In genomic region chr2:212360068-212360460, GRCh38 we compare ENCODE assay signal across 25 cellular contexts.
DNase-seq lines count a peak whose midpoint lies in the region; ATAC-seq and TF ChIP-seq lines count a peak whose summit lies in the region.
"Had no signal": no experiment of that assay in that cellular context is flagged by ENCODE, and none has a peak within 500 bp of the region (broad histone marks: within the 10 kb centered on the region; RNA-seq: fewer than 3 reads in every experiment).

No MANE protein-coding gene starts in this region.

- no peak for ATAC-seq in right cardiac atrium
- no peak for ATAC-seq in GM18907 (IDR thresholded peaks at IDR 0.05; ENCODE audit: unreplicated experiment)
- ATAC-seq in gastroesophageal sphincter, result no peak
- ATAC-seq: activated CD4-positive, alpha-beta T cell treated with anti-CD3 and anti-CD28 coated beads for 36 hours; activated T-cell treated with anti-CD3 and anti-CD28 coated beads, Interleukin-2, amount 50 U/mL, for 4 hours; Panc1 had no signal

- peak in 1 of 2 donors; percentile 32 for DNase-seq in cardiac muscle cell (ENCODE audit: low read depth in 1 of 2, low spot score in 1 of 2)
- no peak for DNase-seq in right cardiac atrium
- DNase-seq in ascending aorta (ENCODE audit: low spot score in 2 of 2), result no peak
- peak; percentile 50 for DNase-seq in midbrain (lab: John Stamatoyannopoulos, UW)
- no peak for DNase-seq in epidermal melanocyte (ENCODE audit: insufficient read length, low spot score)
- DNase-seq in SKM-1 (lab: John Stamatoyannopoulos, UW; ENCODE audit: unreplicated experiment), result no peak
- DNase-seq: activated CD4-positive, alpha-beta T cell treated with anti-CD3 and anti-CD28 coated beads for 36 hours; activated naive CD4-positive, alpha-beta T cell; activated T-cell treated with anti-CD3 and anti-CD28 coated beads, Interleukin-2, amount 50 U/mL, for 4 hours; CD8-positive, alpha-beta memory T cell; cortex of kidney; DMS79; GF-D8; GOT3; kidney glomerular epithelial cell; NCI-H2081; NCI-H345; stimulated activated CD4-positive, alpha-beta T cell treated with anti-CD3 and anti-CD28 coated beads, Interleukin-4, amount 100 ng/mL, for 4 hours; stimulated activated naive CD4-positive, alpha-beta T cell treated with Interleukin-2 at 50 U/mL for 16 hours had no signal

- no peak for TF ChIP-seq POLR2A in gastroesophageal sphincter (IDR thresholded peaks at IDR 0.05)

- no peak for TF ChIP-seq EP300 in gastroesophageal sphincter (IDR thresholded peaks at IDR 0.05)

- H3K9me3 ChIP-seq in cardiac muscle cell (ENCODE audit: low read depth), result no peaks in the 10 kb centered on the region
- no peaks in the 10 kb centered on the region for H3K9me3 ChIP-seq in right cardiac atrium (ENCODE audit: control insufficient read depth, low read length)
- no peaks in the 10 kb centered on the region for H3K9me3 ChIP-seq in ascending aorta
- no peaks in the 10 kb centered on the region for H3K9me3 ChIP-seq in gastroesophageal sphincter
- H3K9me3 ChIP-seq: breast epithelium, tibial nerve had no signal

- H3K4me1 ChIP-seq in cardiac muscle cell (ENCODE audit: low read depth), result peaks cover 91% of the 10 kb centered on the region
- H3K4me1 ChIP-seq in right cardiac atrium (ENCODE audit: control insufficient read depth, insufficient read depth, low read length), result no peaks in the 10 kb centered on the region
- peaks cover 6 to 10% of the 10 kb centered on the region in 2 donors for H3K4me1 ChIP-seq in ascending aorta
- no peaks in the 10 kb centered on the region for H3K4me1 ChIP-seq in gastroesophageal sphincter
- H3K4me1 ChIP-seq: breast epithelium had no signal

- intact Hi-C loops in right cardiac atrium (cut with DNase I) (no loop called here), ascending aorta (cut with DNase I) (no loop called here)

- H3K36me3 ChIP-seq in cardiac muscle cell, result no peaks in the 10 kb centered on the region
- no peaks in the 10 kb centered on the region for H3K36me3 ChIP-seq in ascending aorta
- H3K36me3 ChIP-seq in gastroesophageal sphincter, result no peaks in the 10 kb centered on the region
- H3K36me3 ChIP-seq: breast epithelium, tibial nerve had no signal

- H3K4me3 ChIP-seq in cardiac muscle cell (no peak overlapping the region), right cardiac atrium (ENCODE audit: low read length) (no peak overlapping the region), ascending aorta (peak overlapping the region in 1 of 2 donors; percentile 37), gastroesophageal sphincter (no peak overlapping the region)
- H3K4me3 ChIP-seq: breast epithelium, lung, tibial nerve had no signal

- H3K27ac ChIP-seq in cardiac muscle cell (peak overlapping the region; percentile 59), right cardiac atrium (ENCODE audit: low read length) (no peak overlapping the region), ascending aorta (peak overlapping the region; percentile 35 to 57), gastroesophageal sphincter (no peak overlapping the region)
- H3K27ac ChIP-seq: breast epithelium, tibial nerve had no signal

- H3K27me3 ChIP-seq in cardiac muscle cell (no peaks in the 10 kb centered on the region), right cardiac atrium (ENCODE audit: control insufficient read depth, insufficient read depth) (no peaks in the 10 kb centered on the region), ascending aorta (no peaks in the 10 kb centered on the region), gastroesophageal sphincter (no peaks in the 10 kb centered on the region)
- H3K27me3 ChIP-seq: breast epithelium, tibial nerve had no signal

- TF ChIP-seq CTCF in cardiac muscle cell (IDR thresholded peaks at IDR 0.05; ENCODE audit: low read depth, low read length) (no peak), ascending aorta (IDR thresholded peaks at IDR 0.05) (no peak), gastroesophageal sphincter (IDR thresholded peaks at IDR 0.05) (no peak)

Comparison
In these comparisons a context has a peak if more than half of its experiments do, and no peak if none do; other contexts are left out.
1. H3K27ac ChIP-seq: peak in cardiac muscle cell (single experiment) and ascending aorta (2 of 2); none in right cardiac atrium (single experiment) and gastroesophageal sphincter (0 of 4).